In the genomic region with DNA sequence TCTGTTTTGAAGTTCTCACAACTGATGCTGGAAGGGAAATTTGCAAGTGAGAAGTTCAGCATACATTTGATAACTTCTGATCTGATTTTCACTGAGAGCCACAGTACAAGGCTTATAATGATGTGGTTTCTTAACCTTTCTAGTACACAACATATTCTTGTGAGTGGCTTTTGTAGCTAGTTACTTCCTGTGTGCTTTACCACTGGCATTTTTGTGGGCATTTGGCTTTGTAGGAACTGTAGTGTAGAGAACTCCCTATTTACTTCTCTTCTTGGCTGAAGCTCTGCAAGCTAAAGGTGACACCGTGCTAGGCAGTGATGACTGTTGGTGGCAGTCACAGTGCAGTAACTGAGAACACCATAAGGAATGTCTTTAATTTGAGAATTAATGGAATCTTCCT, we compare ENCODE assay signal across 9 cellular contexts. TPM values are rescaled to one million over a fixed set of nuclear protein-coding genes. Genes with fewer than 3 reads are reported as not detected.
DNase-seq lines count a peak whose midpoint lies in the region; ATAC-seq and TF ChIP-seq lines count a peak whose summit lies in the region.
"Had no signal": no experiment of that assay in that cellular context is flagged by ENCODE, and none has a peak within 500 bp of the region (broad histone marks: within the 10 kb centered on the region; RNA-seq: fewer than 3 reads in every experiment).

No MANE protein-coding gene starts in this region.

- H3K27ac ChIP-seq in right atrium auricular region = peak overlapping the region in 1 of 2 donors; percentile 20
- no peak overlapping the region for H3K27ac ChIP-seq in suprapubic skin

- H3K27me3 ChIP-seq in right atrium auricular region (no peaks in the 10 kb centered on the region), suprapubic skin (no peaks in the 10 kb centered on the region)

- TF ChIP-seq CTCF in right atrium auricular region (IDR thresholded peaks at IDR 0.05) (no peak), NB4 (IDR thresholded peaks at IDR 0.05; ENCODE audit: low read depth, low read length) (no peak), suprapubic skin (IDR thresholded peaks at IDR 0.05) (no peak)

- H3K4me1 ChIP-seq in right atrium auricular region (peaks cover 0 to 72% of the 10 kb centered on the region in 2 donors), suprapubic skin (peaks cover 49% of the 10 kb centered on the region)

- ATAC-seq in Right ventricle myocardium superior (ENCODE audit: poor library complexity) (peak; percentile 59), left ventricle myocardium superior (peak; percentile 63)

- H3K4me3 ChIP-seq in right atrium auricular region (no peak overlapping the region), NB4 (ENCODE audit: low read depth, low read length) (no peak overlapping the region), suprapubic skin (no peak overlapping the region)

- intact Hi-C loops in Right ventricle myocardium superior (cut with DNase I) (no loop called here), left ventricle myocardium superior (cut with micrococcal nuclease) (no loop called here)

- WGBS in suprapubic skin = 42% methylated on average over 1 of the region's 1 CpG

- TF ChIP-seq POLR2A in NB4 (IDR thresholded peaks at IDR 0.05; ENCODE audit: extremely low read depth, insufficient read length) (no peak), suprapubic skin (IDR thresholded peaks at IDR 0.05) (no peak)

- no peak for TF ChIP-seq EP300 in suprapubic skin (IDR thresholded peaks at IDR 0.05)

- DNase-seq in Right ventricle myocardium superior (no peak), right atrium auricular region (ENCODE audit: low spot score) (no peak), NB4 (ENCODE audit: low read depth) (peak; percentile 25), left ventricle myocardium superior (no peak), D341Med (ENCODE audit: low spot score) (no peak), SW 1271 (lab: John Stamatoyannopoulos, UW) (no peak), suprapubic skin (ENCODE audit: low spot score in 2 of 2) (no peak), LoVo (ENCODE audit: low spot score) (no peak)
- DNase-seq: NCI-H2081 had no signal

- H3K9me3 ChIP-seq in right atrium auricular region (no peaks in the 10 kb centered on the region), suprapubic skin (no peaks in the 10 kb centered on the region)

- H3K36me3 ChIP-seq in right atrium auricular region (no peaks in the 10 kb centered on the region), suprapubic skin (no peaks in the 10 kb centered on the region)

RNA-seq across cellular contexts. Expression of a gene that starts 14.9 kb away (rescaled TPM):
- total RNA-seq in Right ventricle myocardium superior (49.0 TPM), right atrium auricular region (10 to 100 TPM; 58.7 to 61.3 TPM), left ventricle myocardium superior (51.5 TPM), suprapubic skin (100 to 1,000 TPM in 1 of 4 donors, 10 to 100 TPM in 3; 56.0 to 102 (median 72.2) TPM)
